1 cellular context compared by ENCODE assay signal in genomic region chr11:122085264-122085663, GRCh38.
A peak's percentile ranks its signal among the peaks of the same experiment; 100 is the strongest.
TF ChIP-seq lines count a peak whose summit lies in the region.

No MANE protein-coding gene starts in this region.

TF ChIP-seq in SK-N-SH, 30 proteins besides CTCF, POLR2A, EP300 and RAD21 (continued from another document):
- TF ChIP-seq, protein P1, sequence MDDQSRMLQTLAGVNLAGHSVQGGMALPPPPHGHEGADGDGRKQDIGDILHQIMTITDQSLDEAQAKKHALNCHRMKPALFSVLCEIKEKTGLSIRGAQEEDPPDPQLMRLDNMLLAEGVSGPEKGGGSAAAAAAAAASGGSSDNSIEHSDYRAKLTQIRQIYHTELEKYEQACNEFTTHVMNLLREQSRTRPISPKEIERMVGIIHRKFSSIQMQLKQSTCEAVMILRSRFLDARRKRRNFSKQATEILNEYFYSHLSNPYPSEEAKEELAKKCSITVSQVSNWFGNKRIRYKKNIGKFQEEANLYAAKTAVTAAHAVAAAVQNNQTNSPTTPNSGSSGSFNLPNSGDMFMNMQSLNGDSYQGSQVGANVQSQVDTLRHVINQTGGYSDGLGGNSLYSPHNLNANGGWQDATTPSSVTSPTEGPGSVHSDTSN (IDR thresholded peaks at IDR 0.05): peak; percentile 80
- TF ChIP-seq TCF12 (IDR thresholded peaks at IDR 0.05) (peak; percentile 97), MEF2A (IDR thresholded peaks at IDR 0.05; ENCODE audit: borderline replicate concordance, low read depth) (peak; percentile 92), NFIC (IDR thresholded peaks at IDR 0.05; ENCODE audit: borderline replicate concordance) (peak; percentile 24; the same call in 1 of the 2 replicates), POLR2AphosphoS5 (IDR thresholded peaks at IDR 0.05; ENCODE audit: low read depth, low read length) (peak; percentile 86; the same call in 1 of the 2 replicates), TAF1 (IDR thresholded peaks at IDR 0.05; ENCODE audit: borderline replicate concordance, low read depth, low read length) (0 out of 2 replicates have a peak, but pooled peaks have one; percentile 23), JUND (IDR thresholded peaks at IDR 0.05) (peak; percentile 90), YY1 (IDR thresholded peaks at IDR 0.05; ENCODE audit: low read depth) (no peak), MAX (IDR thresholded peaks at IDR 0.05; ENCODE audit: low read depth) (peak; percentile 71; the same call in 1 of the 2 replicates), SIN3A (IDR thresholded peaks at IDR 0.05; ENCODE audit: borderline replicate concordance, low read depth, low read length) (0 out of 2 replicates have a peak, but pooled peaks have one; percentile 55), TEAD4 (IDR thresholded peaks at IDR 0.05; ENCODE audit: borderline replicate concordance, insufficient read depth) (peak; percentile 74; the same call in 1 of the 2 replicates)
- TF ChIP-seq, protein P2, sequence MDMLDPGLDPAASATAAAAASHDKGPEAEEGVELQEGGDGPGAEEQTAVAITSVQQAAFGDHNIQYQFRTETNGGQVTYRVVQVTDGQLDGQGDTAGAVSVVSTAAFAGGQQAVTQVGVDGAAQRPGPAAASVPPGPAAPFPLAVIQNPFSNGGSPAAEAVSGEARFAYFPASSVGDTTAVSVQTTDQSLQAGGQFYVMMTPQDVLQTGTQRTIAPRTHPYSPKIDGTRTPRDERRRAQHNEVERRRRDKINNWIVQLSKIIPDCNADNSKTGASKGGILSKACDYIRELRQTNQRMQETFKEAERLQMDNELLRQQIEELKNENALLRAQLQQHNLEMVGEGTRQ (IDR thresholded peaks at IDR 0.05; ENCODE audit: borderline replicate concordance, low read depth, low read length): no peak
- TF ChIP-seq, protein P3, sequence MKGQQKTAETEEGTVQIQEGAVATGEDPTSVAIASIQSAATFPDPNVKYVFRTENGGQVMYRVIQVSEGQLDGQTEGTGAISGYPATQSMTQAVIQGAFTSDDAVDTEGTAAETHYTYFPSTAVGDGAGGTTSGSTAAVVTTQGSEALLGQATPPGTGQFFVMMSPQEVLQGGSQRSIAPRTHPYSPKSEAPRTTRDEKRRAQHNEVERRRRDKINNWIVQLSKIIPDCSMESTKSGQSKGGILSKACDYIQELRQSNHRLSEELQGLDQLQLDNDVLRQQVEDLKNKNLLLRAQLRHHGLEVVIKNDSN (IDR thresholded peaks at IDR 0.05; ENCODE audit: borderline replicate concordance, low read depth): no peak
TF ChIP-seq in SK-N-SH: peak in this region for 11.
